26 cellular contexts compared by ENCODE assay signal in the genomic region with DNA sequence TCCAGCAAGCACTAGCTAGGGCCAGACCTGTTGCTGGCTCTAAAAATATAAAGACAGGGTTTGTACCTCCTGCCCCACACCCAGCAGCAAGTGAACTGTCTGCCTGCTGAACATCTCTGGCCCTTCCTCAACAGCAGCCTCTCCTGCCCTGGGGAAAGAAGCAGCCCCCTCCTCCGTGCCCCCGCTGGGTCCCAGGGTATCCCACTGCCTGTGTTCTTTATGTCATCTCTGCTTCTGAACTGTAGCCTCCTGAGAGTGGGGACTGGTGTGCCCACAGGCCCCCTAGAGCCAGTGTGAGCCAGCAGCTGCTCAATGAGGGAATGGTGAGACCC. TPM values are rescaled to one million over a fixed set of nuclear protein-coding genes. Genes with fewer than 3 reads are reported as not detected.
A peak's percentile ranks its signal among the peaks of the same experiment; 100 is the strongest.
DNase-seq lines count a peak whose midpoint lies in the region; ATAC-seq and TF ChIP-seq lines count a peak whose summit lies in the region.
"Had no signal": no experiment of that assay in that cellular context is flagged by ENCODE, and none has a peak within 500 bp of the region (broad histone marks: within the 10 kb centered on the region; RNA-seq: fewer than 3 reads in every experiment).

No MANE protein-coding gene starts in this region.

- no peaks in the 10 kb centered on the region for H3K9me3 Mint-ChIP-seq in MCF 10A (ENCODE audit: unreplicated experiment)
- H3K9me3 Mint-ChIP-seq in activated T-helper 17 cell treated with anti-CD3 and anti-CD28 coated beads, Interleukin-2, amount 50 U/mL, for 72 hours: no peaks in the 10 kb centered on the region
- H3K9me3 Mint-ChIP-seq in type B pancreatic cell: peaks cover 5% of the 10 kb centered on the region

- POLR2A ChIA-PET in MCF 10A (lab: Yijun Ruan, JAX): interaction anchor here (0.6 kb wide), 2 partner anchors 55 to 254 kb away, joined by 3 read pairs; partner anchors contain the start of gene ACAD9

- BruUV-seq in MCF 10A (replicated peaks; lab: Mats Ljungman, UMichigan) (no TSS peak), mammary epithelial cell (replicated peaks; lab: Mats Ljungman, UMichigan) (no TSS peak)

- H3K36me3 ChIP-seq in mammary epithelial cell (ENCODE audit: insufficient read depth, low read length) (no peaks in the 10 kb centered on the region), neuronal stem cell (replicated peaks in 1 of 2; ENCODE audit: control insufficient read depth in 2 of 2, insufficient read depth in 2 of 2, low read length in 2 of 2) (peaks cover 0 to 17% of the 10 kb centered on the region in 2 donors), uterus (no peaks in the 10 kb centered on the region)
- H3K36me3 ChIP-seq: SJCRH30 had no signal

- dilution Hi-C loops in mammary epithelial cell (cut with HindIII; ENCODE audit: low sequenced_read_pairs): loop anchor here (5.0 kb wide), 2 partner anchors 43 to 82 kb away; no protein-coding TSS in a partner anchor

- H3K79me2 ChIP-seq in mammary epithelial cell (ENCODE audit: insufficient read depth, low read length): no peaks in the 10 kb centered on the region

- H2BK5ac ChIP-seq in neuronal stem cell (ENCODE audit: low read length): no peak overlapping the region

- intact Hi-C loops in MCF 10A (cut with micrococcal nuclease) (no loop called here), mammary epithelial cell (cut with micrococcal nuclease) (no loop called here), uterus (cut with DNase I; ENCODE audit: low total_unique reads) (no loop called here)

- H3K4me3 Mint-ChIP-seq in MCF 10A (ENCODE audit: unreplicated experiment) (no peak overlapping the region), type B pancreatic cell (no peak overlapping the region)
- H3K4me3 Mint-ChIP-seq in activated T-helper 17 cell treated with anti-CD3 and anti-CD28 coated beads, Interleukin-2, amount 50 U/mL, for 72 hours: no peak overlapping the region

- no peak overlapping the region for H2BK120ac ChIP-seq in neuronal stem cell (ENCODE audit: low read depth, low read length)

- H3K4me2 ChIP-seq in mammary epithelial cell (ENCODE audit: insufficient read depth, low read depth, low read length) (no peak overlapping the region), neuronal stem cell (ENCODE audit: insufficient read depth, low read length, poor library complexity, severe bottlenecking) (no peak overlapping the region)

- no peak overlapping the region for H2BK15ac ChIP-seq in neuronal stem cell (ENCODE audit: low read length)

- H3K36me3 Mint-ChIP-seq in MCF 10A (ENCODE audit: insufficient read depth, unreplicated experiment): no peaks in the 10 kb centered on the region
- H3K36me3 Mint-ChIP-seq in activated T-helper 17 cell treated with anti-CD3 and anti-CD28 coated beads, Interleukin-2, amount 50 U/mL, for 72 hours (ENCODE audit: low read depth): no peaks in the 10 kb centered on the region
- no peaks in the 10 kb centered on the region for H3K36me3 Mint-ChIP-seq in type B pancreatic cell

- no peaks in the 10 kb centered on the region for H3K9me3 ChIP-seq in mammary epithelial cell (replicated peaks; ENCODE audit: insufficient read depth, low read length)
- H3K9me3 ChIP-seq in neuronal stem cell (replicated peaks in 1 of 2; ENCODE audit: control insufficient read depth in 2 of 2, insufficient read depth in 1 of 2, low read depth in 1 of 2, low read length in 2 of 2): peaks cover 2 to 8% of the 10 kb centered on the region in 2 donors
- H3K9me3 ChIP-seq in uterus: no peaks in the 10 kb centered on the region
- H3K9me3 ChIP-seq: SJCRH30 had no signal

- no peak overlapping the region for H4K91ac ChIP-seq in neuronal stem cell (ENCODE audit: low read depth, low read length, poor library complexity)

- no peak overlapping the region for H2BK12ac ChIP-seq in neuronal stem cell (ENCODE audit: low read length)

- no peak for TF ChIP-seq CTCF in MCF 10A (IDR thresholded peaks at IDR 0.05; ENCODE audit: unreplicated experiment)
- no peak for TF ChIP-seq CTCF in mammary epithelial cell (conservative IDR thresholded peaks at IDR 0.05 in 1 of 2, IDR thresholded peaks at IDR 0.05 in 1 of 2; ENCODE audit: extremely low read depth in 1 of 2, insufficient read depth in 1 of 2, low read depth in 1 of 2, low read length in 2 of 2)
- TF ChIP-seq CTCF in type B pancreatic cell (conservative IDR thresholded peaks at IDR 0.05): no peak
- no peak for TF ChIP-seq CTCF in uterus (IDR thresholded peaks at IDR 0.05)

- H3K18ac ChIP-seq in neuronal stem cell (ENCODE audit: low read length): no peak overlapping the region

- H3K9ac ChIP-seq in mammary epithelial cell (ENCODE audit: insufficient read depth, low read length) (no peak overlapping the region), neuronal stem cell (ENCODE audit: low read depth, low read length, poor library complexity) (peak overlapping the region; percentile 47)

- H4K8ac ChIP-seq in neuronal stem cell (ENCODE audit: low read depth, low read length): no peak overlapping the region

- TF ChIP-seq POLR2A in uterus (IDR thresholded peaks at IDR 0.05): no peak

- H2AFZ ChIP-seq in mammary epithelial cell (ENCODE audit: low read depth, low read length): no peak overlapping the region
- H2AFZ ChIP-seq in neuronal stem cell (ENCODE audit: low read length): no peak overlapping the region

- no peaks in the 10 kb centered on the region for H3K79me1 ChIP-seq in neuronal stem cell (ENCODE audit: low read depth, low read length)

- WGBS in mammary epithelial cell (ENCODE audit: low coverage, missing lambda C conversion rate): 96% methylated on average over 2 of the region's 2 CpGs
- no CpG with 5 or more reads among the region's 2 CpGs for WGBS in neuronal stem cell (ENCODE audit: extremely low coverage in 2 of 2, insufficient read length in 2 of 2, insufficient replicate concordance in 1 of 2), 2 donors

- no peak overlapping the region for H3K4ac ChIP-seq in neuronal stem cell (ENCODE audit: low read length)

- H3K14ac ChIP-seq in neuronal stem cell (ENCODE audit: low read length): no peak overlapping the region

- H4K20me1 ChIP-seq in mammary epithelial cell (ENCODE audit: insufficient read depth, low read length): no peaks in the 10 kb centered on the region

- H3K27ac ChIP-seq in mammary epithelial cell (ENCODE audit: insufficient read depth, low read depth, low read length) (no peak overlapping the region), neuronal stem cell (replicated peaks; ENCODE audit: low read length) (no peak overlapping the region), uterus (no peak overlapping the region)
- H3K27ac ChIP-seq: SJCRH30 had no signal

- no peaks in the 10 kb centered on the region for H3K27me3 ChIP-seq in mammary epithelial cell (ENCODE audit: insufficient read depth, low read length)
- H3K27me3 ChIP-seq in neuronal stem cell (ENCODE audit: control insufficient read depth in 3 of 3, insufficient read depth in 3 of 3, low read depth in 1 of 3, low read length in 3 of 3): no peaks in the 10 kb centered on the region
- H3K27me3 ChIP-seq in uterus: no peaks in the 10 kb centered on the region

- H3K23ac ChIP-seq in neuronal stem cell (ENCODE audit: low read depth, low read length, poor library complexity): no peak overlapping the region

- ATAC-seq in activated T-helper 17 cell treated with anti-CD3 and anti-CD28 coated beads, Interleukin-2, amount 50 U/mL, for 72 hours (replicated peaks): no peak
- no peak for ATAC-seq in HG03025 (IDR thresholded peaks at IDR 0.05; ENCODE audit: low FRiP score, unreplicated experiment)
- ATAC-seq: PC-3, Right ventricle myocardium inferior had no signal

- H2AK5ac ChIP-seq in neuronal stem cell (ENCODE audit: low read depth, low read length): no peak overlapping the region

- DNase-seq in MCF 10A (ENCODE audit: unreplicated experiment) (no peak), mammary epithelial cell (no peak), neuronal stem cell (ENCODE audit: low spot score) (no peak), type B pancreatic cell (ENCODE audit: extremely low spot score, unreplicated experiment) (peak; percentile 49), uterus (no peak)
- no peak for DNase-seq in activated CD4-positive, CD25-positive, alpha-beta regulatory T cell treated with anti-CD3 and anti-CD28 coated beads, Interleukin-2, amount 50 U/mL, for 72 hours
- DNase-seq: Calu3; DMS79 treated with DMSO at 0.1 percent for 48 hours; GF-D8; Karpas-422; MV-4-11; NCI-H1105; NCI-H1436 treated with DMSO at 0.1 percent for 48 hours; NCI-H1930; NCI-H2107; NCI-H446; NCI-H524 treated with DMSO at 0.1 percent for 48 hours; NCI-H82; NK-92 treated with Interleukin-12 subunit alpha and Interleukin-12 subunit beta, amount 100 ng/mL, for 24 hours; PC-3; SJCRH30 had no signal

- H3K4me1 Mint-ChIP-seq in MCF 10A (ENCODE audit: insufficient read depth, unreplicated experiment): no peaks in the 10 kb centered on the region
- H3K4me1 Mint-ChIP-seq in activated T-helper 17 cell treated with anti-CD3 and anti-CD28 coated beads, Interleukin-2, amount 50 U/mL, for 72 hours: no peaks in the 10 kb centered on the region
- no peaks in the 10 kb centered on the region for H3K4me1 Mint-ChIP-seq in type B pancreatic cell (ENCODE audit: unreplicated experiment)

- H3K4me1 ChIP-seq in mammary epithelial cell (ENCODE audit: insufficient read depth, low read length) (peaks cover 4% of the 10 kb centered on the region), neuronal stem cell (ENCODE audit: control insufficient read depth in 2 of 2, insufficient read depth in 1 of 2, low read depth in 1 of 2, low read length in 2 of 2) (no peaks in the 10 kb centered on the region), uterus (no peaks in the 10 kb centered on the region)
- H3K4me1 ChIP-seq: SJCRH30 had no signal

- CTCF ChIA-PET in MCF 10A (lab: Yijun Ruan, JAX) (no interaction called here), mammary epithelial cell (lab: Charles Lee; ENCODE audit: low non-redundant PET) (no interaction called here)

- H3K27me3 Mint-ChIP-seq in MCF 10A (ENCODE audit: insufficient read depth, unreplicated experiment) (peaks cover 23% of the 10 kb centered on the region), type B pancreatic cell (peaks cover 12% of the 10 kb centered on the region)
- peaks cover 3% of the 10 kb centered on the region for H3K27me3 Mint-ChIP-seq in activated T-helper 17 cell treated with anti-CD3 and anti-CD28 coated beads, Interleukin-2, amount 50 U/mL, for 72 hours

- H3K27ac Mint-ChIP-seq in MCF 10A (ENCODE audit: low read depth, unreplicated experiment): peak overlapping the region; percentile 64
- peak overlapping the region; percentile 48 for H3K27ac Mint-ChIP-seq in activated T-helper 17 cell treated with anti-CD3 and anti-CD28 coated beads, Interleukin-2, amount 50 U/mL, for 72 hours
- H3K27ac Mint-ChIP-seq in type B pancreatic cell: no peak overlapping the region

- H3K4me3 ChIP-seq in mammary epithelial cell (replicated peaks in 1 of 3; ENCODE audit: insufficient read depth in 1 of 3, low read depth in 2 of 3, low read length in 3 of 3) (no peak overlapping the region), neuronal stem cell (ENCODE audit: low read length in 2 of 2) (no peak overlapping the region), uterus (no peak overlapping the region)
- H3K4me3 ChIP-seq: SJCRH30 had no signal

- in situ Hi-C loops in mammary epithelial cell (cut with MboI; ENCODE audit: low sequenced_read_pairs in 2 of 2): no loop called here

RNA-seq across cellular contexts. Expression of gene ACAD9, which starts 54.5 kb away (rescaled TPM):
- total RNA-seq in MCF 10A (2022) (43.1 and 44.7 TPM in 2 replicates), mammary epithelial cell (10 to 100 TPM; 35.2 to 48.7 TPM), type B pancreatic cell (ENCODE audit: low replicate concordance) (54.1 and 56.1 TPM in 2 replicates), uterus (10 to 100 TPM; 13.1 to 51.4 (median 44.5) TPM)
- 45.4 TPM for polyA plus RNA-seq in mammary epithelial cell
- polyA minus RNA-seq in mammary epithelial cell: 55.6 TPM
- total RNA-seq in activated T-helper 17 cell treated with anti-CD3 and anti-CD28 coated beads, Interleukin-2, amount 50 U/mL, for 72 hours: 10 to 100 TPM; 59.8 to 60.3 TPM
- polyA plus RNA-seq in neuronal stem cell (2013, experiment 1 of 2): 23.2 TPM
- polyA plus RNA-seq in neuronal stem cell (2013, experiment 2 of 2): 22.6 TPM

RNA-seq across cellular contexts. Expression of gene CFAP92, which starts 60.0 kb away (rescaled TPM):
- 0.10 and 0.16 TPM in 2 replicates for total RNA-seq in MCF 10A (2022)
- 1 to 10 TPM in 1 of 2 donors, under 1 TPM in 1; 0.83 to 1.0 TPM for total RNA-seq in mammary epithelial cell
- 0.29 TPM for polyA plus RNA-seq in mammary epithelial cell
- 3.5 TPM for polyA minus RNA-seq in mammary epithelial cell
- total RNA-seq in activated T-helper 17 cell treated with anti-CD3 and anti-CD28 coated beads, Interleukin-2, amount 50 U/mL, for 72 hours: under 1 TPM in 1 of 2 donors, not detected in 1; 0.50 TPM
- 5.9 TPM for polyA plus RNA-seq in neuronal stem cell (2013, experiment 1 of 2)
- 7.3 TPM for polyA plus RNA-seq in neuronal stem cell (2013, experiment 2 of 2)
- total RNA-seq in type B pancreatic cell (ENCODE audit: low replicate concordance): 4.4 and 4.5 TPM in 2 replicates
- total RNA-seq in uterus: 1 to 10 TPM in 2 of 4 donors, under 1 TPM in 1, not detected in 1; 0.95 to 3.5 (median 2.1) TPM
- total RNA-seq: HT1080 had no signal
- polyA plus RNA-seq: BJ had no signal
